In the genomic region with DNA sequence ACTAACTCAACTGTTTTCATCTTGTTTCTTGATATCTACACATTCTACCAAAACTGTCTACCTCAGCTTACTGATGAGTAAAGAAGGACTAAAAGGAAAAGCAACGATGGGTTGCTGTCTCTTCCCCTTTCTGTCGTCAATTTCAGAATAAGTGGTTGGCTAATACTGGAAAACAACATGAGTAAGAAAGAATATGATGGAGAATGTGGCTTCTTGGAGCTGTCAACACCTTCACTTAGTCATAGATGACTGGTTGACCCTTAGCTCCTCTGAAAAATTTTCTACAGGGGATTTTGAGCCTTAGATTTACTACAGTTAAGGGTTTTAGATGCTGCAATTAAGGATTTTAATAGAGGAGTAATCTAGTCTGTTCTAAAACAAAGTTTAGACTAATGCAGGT, we compare ENCODE assay signal across 17 cellular contexts.
"Had no signal": no experiment of that assay in that cellular context is flagged by ENCODE, and none has a peak within 500 bp of the region (broad histone marks: within the 10 kb centered on the region; RNA-seq: fewer than 3 reads in every experiment).

No MANE protein-coding gene starts in this region.

- H3K9ac ChIP-seq: neural progenitor cell had no signal

- H3K9me3 ChIP-seq: colonic mucosa, esophagus squamous epithelium, ovary, sigmoid colon, thyroid gland had no signal

- DNase-seq: activated B cell treated with CpG ODN at 0.5 μM for 24 hours; activated CD4-positive, alpha-beta T cell treated with anti-CD3 and anti-CD28 coated beads, Interleukin-2, amount 10 ng/mL, durations not matched to agents 7 days and 5 days; activated naive CD8-positive, alpha-beta T cell treated with anti-CD3 and anti-CD28 coated beads, Interleukin-2, amount 10 ng/mL, durations not matched to agents 7 days and 5 days; anterior cingulate cortex; colonic mucosa; esophagus squamous epithelium; heart left ventricle; immature natural killer cell; left colon; naive B cell; ovary; sigmoid colon; SW 1271; thyroid gland had no signal

- H3K4me3 ChIP-seq: colonic mucosa, esophagus squamous epithelium, heart left ventricle, lung, neural progenitor cell, ovary, sigmoid colon, thyroid gland had no signal

- H2AFZ ChIP-seq: neural progenitor cell had no signal

- H3K4me1 ChIP-seq: colonic mucosa, esophagus squamous epithelium, heart left ventricle, neural progenitor cell, sigmoid colon, thyroid gland had no signal

- H3K36me3 ChIP-seq: colonic mucosa, esophagus squamous epithelium, heart left ventricle, neural progenitor cell, ovary, sigmoid colon, thyroid gland had no signal

- H3K27me3 ChIP-seq: colonic mucosa, esophagus squamous epithelium, heart left ventricle, neural progenitor cell, ovary, sigmoid colon, thyroid gland had no signal

- FAIRE-seq: frontal cortex had no signal

- H3K27ac ChIP-seq: colonic mucosa, esophagus squamous epithelium, heart left ventricle, neural progenitor cell, ovary, sigmoid colon, thyroid gland had no signal
